8 cellular contexts compared by ENCODE assay signal in the genomic region with DNA sequence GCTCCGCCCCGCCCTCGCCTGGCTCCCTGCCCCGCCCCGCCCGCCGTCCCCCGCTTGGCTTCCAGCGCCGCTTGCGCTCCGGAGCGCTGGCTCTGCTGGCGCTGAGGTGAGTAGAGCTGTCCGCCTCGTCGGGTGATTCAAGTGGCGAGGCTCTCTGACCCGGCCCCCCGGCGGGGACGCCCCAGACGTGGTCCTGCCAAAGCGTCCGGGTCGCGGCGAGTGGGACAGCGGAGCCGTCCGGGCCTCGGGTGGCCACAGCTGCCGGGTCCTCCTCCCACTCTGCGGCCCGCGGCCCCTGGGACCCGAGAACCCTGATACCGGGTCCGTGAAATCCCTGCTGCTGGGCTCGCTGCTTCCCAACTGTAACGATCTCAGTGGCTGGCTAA. TPM values are rescaled to one million over a fixed set of nuclear protein-coding genes. Genes with fewer than 3 reads are reported as not detected.
A peak's percentile ranks its signal among the peaks of the same experiment; 100 is the strongest.
DNase-seq lines count a peak whose midpoint lies in the region; ATAC-seq lines count a peak whose summit lies in the region.

A gene (plus strand): TSS at position 46 of the 386 bp plus-strand sequence. CDS start 4,477 bp downstream, outside the sequence.

- H3K9ac ChIP-seq in skeletal muscle tissue (ENCODE audit: low read depth in 1 of 3, low read length in 3 of 3), result peak within 1 kb of the TSS; percentile 92 to 98 (median 97)

- 0 to 1% (median 0%) methylated on average over 38 to 41 of the region's 41 CpGs for WGBS in adipose tissue, 3 donors
- whole genome bisulfite sequencing in iPS DF 6.9 (ENCODE audit: insufficient coverage, insufficient read length), result no CpG with 5 or more reads among the region's 41 CpGs

- peak; percentile 51 for ATAC-seq in HG03196 (IDR thresholded peaks at IDR 0.05; ENCODE audit: unreplicated experiment)

- in situ Hi-C loops in G401 (cut with HindIII; ENCODE audit: low sequenced_read_pairs), result no loop called here

- peak; percentile 53 for DNase-seq in G401 (ENCODE audit: low spot score)
- no peak for DNase-seq in iPS DF 6.9 (ENCODE audit: low read depth, low spot score)
- DNase-seq in ecto neural progenitor cell (ENCODE audit: low spot score), result no peak
- no peak for DNase-seq in NCI-H446 (lab: John Stamatoyannopoulos, UW)
- DNase-seq in NOMO-1 (lab: John Stamatoyannopoulos, UW; ENCODE audit: unreplicated experiment in 2 of 2), result no peak

- H3K27me3 ChIP-seq in iPS DF 6.9 (ENCODE audit: control insufficient read depth, insufficient read depth, low read length), result no peaks in the 10 kb centered on the region
- no peaks in the 10 kb centered on the region for H3K27me3 ChIP-seq in skeletal muscle tissue (ENCODE audit: control insufficient read depth in 3 of 3, insufficient read depth in 3 of 3, low read length in 3 of 3)

- H3K36me3 ChIP-seq in iPS DF 6.9 (ENCODE audit: control insufficient read depth, insufficient read depth, low read length), result no peaks in the 10 kb centered on the region
- peaks cover 0 to 2% (median 0%) of the 10 kb centered on the region in 3 donors for H3K36me3 ChIP-seq in skeletal muscle tissue (ENCODE audit: control insufficient read depth in 3 of 3, insufficient read depth in 3 of 3, low read length in 3 of 3)

- no peaks in the 10 kb centered on the region for H3K4me1 ChIP-seq in iPS DF 6.9 (ENCODE audit: control insufficient read depth, insufficient read depth, low read length)
- peaks cover 12 to 22% (median 17%) of the 10 kb centered on the region in 3 donors for H3K4me1 ChIP-seq in skeletal muscle tissue (ENCODE audit: control insufficient read depth in 3 of 3, insufficient read depth in 3 of 3, low read length in 3 of 3)

- H3K27ac ChIP-seq in adipose tissue (ENCODE audit: low read depth, low read length) (no peak within 1 kb of the TSS), iPS DF 6.9 (ENCODE audit: low read length) (no peak within 1 kb of the TSS), skeletal muscle tissue (ENCODE audit: low read depth, low read length) (peak within 1 kb of the TSS; percentile 94)

- H3K4me3 ChIP-seq in iPS DF 6.9 (ENCODE audit: low read length) (peak within 1 kb of the TSS; percentile 86), skeletal muscle tissue (ENCODE audit: low read length in 3 of 3) (peak within 1 kb of the TSS; percentile 81 to 100 (median 85))

- H3K9me3 ChIP-seq in iPS DF 6.9 (ENCODE audit: control insufficient read depth, insufficient read depth, low read length), result no peaks in the 10 kb centered on the region
- no peaks in the 10 kb centered on the region for H3K9me3 ChIP-seq in skeletal muscle tissue (ENCODE audit: control insufficient read depth in 3 of 3, low read length in 3 of 3)

RNA-seq across cellular contexts. Expression of the gene that starts here (rescaled TPM):
- 31.8 and 67.0 TPM in 2 replicates for total RNA-seq in G401 (2014; rRNA removed; shearing (Covaris generic))
- polyA plus RNA-seq in adipose tissue, result 10 to 100 TPM in 2 of 3 donors, 1 to 10 TPM in 1; 9.8 to 14.7 (median 14.2) TPM
- 17.2 TPM for total RNA-seq in skeletal muscle tissue
